Comparison of ENCODE assay signal across 20 cellular contexts in the genomic region with DNA sequence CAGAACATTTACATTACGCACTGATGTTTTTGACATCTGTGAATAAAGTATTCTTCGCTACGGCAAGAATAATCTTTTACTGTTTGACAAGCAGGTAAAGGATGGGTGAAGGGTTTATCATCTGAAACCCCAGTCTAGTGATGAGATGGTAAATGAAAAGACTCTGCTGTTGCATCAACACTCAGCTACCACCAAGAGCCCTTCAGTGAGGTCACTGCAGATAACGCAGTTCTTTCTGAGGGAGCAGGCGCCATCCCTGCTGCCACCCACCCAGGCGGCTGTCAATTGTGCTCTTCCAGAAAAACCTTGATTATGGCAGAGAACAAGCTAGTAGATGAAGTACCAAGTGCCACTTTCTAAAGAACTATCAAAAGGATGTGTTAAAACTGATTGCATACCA. TPM values are rescaled to one million over a fixed set of nuclear protein-coding genes. Genes with fewer than 3 reads are reported as not detected.
"Had no signal": no experiment of that assay in that cellular context is flagged by ENCODE, and none has a peak within 500 bp of the region (broad histone marks: within the 10 kb centered on the region; RNA-seq: fewer than 3 reads in every experiment).

No MANE protein-coding gene starts in this region.

- H3K4me1 Mint-ChIP-seq: immature natural killer cell, memory B cell had no signal

- DNase-seq: activated CD4-positive, alpha-beta T cell treated with anti-CD3 and anti-CD28 coated beads, Interleukin-2, amount 50 U/mL, for 1 hour; activated CD4-positive, CD25-positive, alpha-beta regulatory T cell treated with anti-CD3 and anti-CD28 coated beads, Interleukin-2, amount 50 U/mL, for 72 hours; activated gamma-delta T cell treated with Interleukin-2 at 50 U/mL for 16 hours; activated T-cell treated with anti-CD3 and anti-CD28 coated beads, Interleukin-2, amount 50 U/mL, for 72 hours; effector CD8-positive, alpha-beta T cell; immature natural killer cell; kidney glomerular epithelial cell; occipital lobe; stimulated activated naive CD8-positive, alpha-beta T cell treated with anti-CD3 and anti-CD28 coated beads, Interleukin-15, Interleukin-2, amounts not matched to agents 100 U/mL and 50 U/mL, for 24 hours; tibial artery had no signal

- ATAC-seq: activated naive CD4-positive, alpha-beta T cell treated with anti-CD3 and anti-CD28 coated beads, Interleukin-2, amount 50 U/mL, for 72 hours; activated T-cell treated with anti-CD3 and anti-CD28 coated beads, Interleukin-2, amount 50 U/mL, for 72 hours; gastroesophageal sphincter; stimulated activated naive CD8-positive, alpha-beta T cell treated with anti-CD3 and anti-CD28 coated beads, Interleukin-15, Interleukin-2, amounts not matched to agents 100 U/mL and 50 U/mL, for 24 hours had no signal

- H3K4me3 Mint-ChIP-seq: activated T-cell treated with anti-CD3 and anti-CD28 coated beads, Interleukin-2, amount 50 U/mL, for 72 hours; dendritic cell treated with granulocyte-macrophage colony-stimulating factor and Interleukin-4, amounts not matched to agents 40 ng/mL and 50 ng/mL, for 4 days; immature natural killer cell; memory B cell had no signal

- H3K9me3 Mint-ChIP-seq: activated naive CD4-positive, alpha-beta T cell treated with anti-CD3 and anti-CD28 coated beads, Interleukin-2, amount 50 U/mL, for 72 hours; activated T-cell treated with anti-CD3 and anti-CD28 coated beads, Interleukin-2, amount 50 U/mL, for 72 hours; dendritic cell treated with granulocyte-macrophage colony-stimulating factor and Interleukin-4, amounts not matched to agents 40 ng/mL and 50 ng/mL, for 4 days; immature natural killer cell; memory B cell had no signal

- H3K27ac Mint-ChIP-seq: activated naive CD4-positive, alpha-beta T cell treated with anti-CD3 and anti-CD28 coated beads, Interleukin-2, amount 50 U/mL, for 72 hours; activated T-cell treated with anti-CD3 and anti-CD28 coated beads, Interleukin-2, amount 50 U/mL, for 72 hours; dendritic cell treated with granulocyte-macrophage colony-stimulating factor and Interleukin-4, amounts not matched to agents 40 ng/mL and 50 ng/mL, for 4 days; immature natural killer cell; memory B cell had no signal

- H3K27me3 Mint-ChIP-seq: dendritic cell treated with granulocyte-macrophage colony-stimulating factor and Interleukin-4, amounts not matched to agents 40 ng/mL and 50 ng/mL, for 4 days; memory B cell had no signal

RNA-seq across cellular contexts. Expression of a gene that starts 58.7 kb away (rescaled TPM):
- total RNA-seq: activated CD8-positive, alpha-beta memory T cell treated with anti-CD3 and anti-CD28 coated beads for 36 hours; activated naive CD4-positive, alpha-beta T cell treated with anti-CD3 and anti-CD28 coated beads, Interleukin-2, amount 50 U/mL, for 72 hours; activated T-cell treated with anti-CD3 and anti-CD28 coated beads, Interleukin-2, amount 50 U/mL, for 72 hours; cardiac muscle cell; chondrocyte; esophagus muscularis mucosa; mononuclear cell; posterior vena cava had no signal

RNA-seq across cellular contexts. Expression of a gene that starts 58.9 kb away (rescaled TPM):
- total RNA-seq: activated CD8-positive, alpha-beta memory T cell treated with anti-CD3 and anti-CD28 coated beads for 36 hours; activated naive CD4-positive, alpha-beta T cell treated with anti-CD3 and anti-CD28 coated beads, Interleukin-2, amount 50 U/mL, for 72 hours; activated T-cell treated with anti-CD3 and anti-CD28 coated beads, Interleukin-2, amount 50 U/mL, for 72 hours; cardiac muscle cell; chondrocyte; esophagus muscularis mucosa; gastroesophageal sphincter; mononuclear cell; posterior vena cava had no signal
